Comparison of ENCODE assay signal across 8 cellular contexts in the genomic region with DNA sequence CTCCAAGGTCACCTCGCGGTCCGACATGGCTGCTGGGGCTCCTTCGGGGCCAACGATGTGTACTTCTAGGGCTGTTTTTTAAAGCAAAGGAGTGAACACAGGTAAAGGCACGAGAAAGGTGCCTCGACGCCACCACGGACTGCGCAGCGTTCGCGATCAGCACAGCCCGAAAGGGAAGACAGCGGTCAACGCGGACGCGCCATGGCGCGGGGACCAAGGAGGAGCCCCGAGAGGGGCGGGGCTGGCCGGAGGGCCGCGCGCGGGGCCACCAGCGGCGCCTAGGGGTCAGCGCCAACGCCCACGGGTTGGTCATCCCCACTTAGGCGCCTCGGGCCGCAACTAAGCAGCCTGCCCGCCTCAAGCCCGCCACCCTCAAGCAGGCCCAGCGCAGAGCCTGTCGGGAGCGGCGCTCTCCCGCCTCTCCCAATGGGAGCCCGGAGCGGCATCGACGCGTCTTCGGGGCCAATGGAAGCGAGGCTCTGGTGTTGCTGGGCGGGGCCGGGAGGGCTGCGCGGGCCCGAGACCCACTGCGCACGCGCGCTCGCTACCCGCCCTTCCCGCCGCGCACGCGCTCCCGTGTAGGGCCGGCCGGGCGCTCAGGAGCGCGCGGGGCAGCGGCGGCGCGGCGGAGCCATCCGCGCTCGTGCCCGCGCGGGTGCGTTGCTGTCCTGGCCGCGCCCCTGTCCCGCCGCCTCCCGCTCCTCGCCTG. TPM values are rescaled to one million over a fixed set of nuclear protein-coding genes. Genes with fewer than 3 reads are reported as not detected.
DNase-seq lines count a peak whose midpoint lies in the region; ATAC-seq and TF ChIP-seq lines count a peak whose summit lies in the region.

A gene with protein sequence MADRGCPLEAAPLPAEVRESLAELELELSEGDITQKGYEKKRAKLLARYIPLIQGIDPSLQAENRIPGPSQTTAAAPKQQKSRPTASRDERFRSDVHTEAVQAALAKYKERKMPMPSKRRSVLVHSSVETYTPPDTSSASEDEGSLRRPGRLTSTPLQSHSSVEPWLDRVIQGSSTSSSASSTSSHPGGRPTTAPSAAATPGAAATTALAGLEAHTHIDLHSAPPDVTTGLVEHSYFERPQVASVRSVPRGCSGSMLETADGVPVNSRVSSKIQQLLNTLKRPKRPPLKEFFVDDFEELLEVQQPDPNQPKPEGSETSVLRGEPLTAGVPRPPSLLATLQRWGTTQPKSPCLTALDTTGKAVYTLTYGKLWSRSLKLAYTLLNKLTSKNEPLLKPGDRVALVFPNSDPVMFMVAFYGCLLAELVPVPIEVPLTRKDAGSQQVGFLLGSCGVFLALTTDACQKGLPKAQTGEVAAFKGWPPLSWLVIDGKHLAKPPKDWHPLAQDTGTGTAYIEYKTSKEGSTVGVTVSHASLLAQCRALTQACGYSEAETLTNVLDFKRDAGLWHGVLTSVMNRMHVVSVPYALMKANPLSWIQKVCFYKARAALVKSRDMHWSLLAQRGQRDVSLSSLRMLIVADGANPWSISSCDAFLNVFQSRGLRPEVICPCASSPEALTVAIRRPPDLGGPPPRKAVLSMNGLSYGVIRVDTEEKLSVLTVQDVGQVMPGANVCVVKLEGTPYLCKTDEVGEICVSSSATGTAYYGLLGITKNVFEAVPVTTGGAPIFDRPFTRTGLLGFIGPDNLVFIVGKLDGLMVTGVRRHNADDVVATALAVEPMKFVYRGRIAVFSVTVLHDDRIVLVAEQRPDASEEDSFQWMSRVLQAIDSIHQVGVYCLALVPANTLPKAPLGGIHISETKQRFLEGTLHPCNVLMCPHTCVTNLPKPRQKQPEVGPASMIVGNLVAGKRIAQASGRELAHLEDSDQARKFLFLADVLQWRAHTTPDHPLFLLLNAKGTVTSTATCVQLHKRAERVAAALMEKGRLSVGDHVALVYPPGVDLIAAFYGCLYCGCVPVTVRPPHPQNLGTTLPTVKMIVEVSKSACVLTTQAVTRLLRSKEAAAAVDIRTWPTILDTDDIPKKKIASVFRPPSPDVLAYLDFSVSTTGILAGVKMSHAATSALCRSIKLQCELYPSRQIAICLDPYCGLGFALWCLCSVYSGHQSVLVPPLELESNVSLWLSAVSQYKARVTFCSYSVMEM (N-terminal part only) (plus strand): TSS at position 577 of the 709 bp plus-strand sequence. CDS start 241 bp downstream, outside the sequence.

- H3K36me3 ChIP-seq in rectal smooth muscle tissue (ENCODE audit: control insufficient read depth, insufficient read depth, low read length) (peaks cover 2% of the 10 kb centered on the region), vagina (no peaks in the 10 kb centered on the region)

- in situ Hi-C loops in astrocyte of the cerebellum (cut with HindIII; ENCODE audit: low sequenced_read_pairs): no loop called here

- no peaks in the 10 kb centered on the region for H3K27me3 ChIP-seq in rectal smooth muscle tissue (ENCODE audit: control insufficient read depth, insufficient read depth, low read length)
- H3K27me3 ChIP-seq in vagina: no peaks in the 10 kb centered on the region

- peak; percentile 25 to 60 for TF ChIP-seq POLR2A in vagina (IDR thresholded peaks at IDR 0.05)

- H3K4me1 ChIP-seq in rectal smooth muscle tissue (ENCODE audit: control insufficient read depth, insufficient read depth, low read length) (peaks cover 25% of the 10 kb centered on the region), vagina (peaks cover 66% of the 10 kb centered on the region)

- ATAC-seq in GM18517 (IDR thresholded peaks at IDR 0.05; ENCODE audit: unreplicated experiment) (peak; percentile 84), HG03039 (IDR thresholded peaks at IDR 0.05; ENCODE audit: unreplicated experiment) (peak; percentile 92)

- H3K27ac ChIP-seq in rectal smooth muscle tissue (ENCODE audit: low read depth, low read length): peak within 1 kb of the TSS; percentile 96
- peak within 1 kb of the TSS; percentile 94 for H3K27ac ChIP-seq in vagina

- TF ChIP-seq CTCF in astrocyte of the cerebellum (IDR thresholded peaks at IDR 0.05; ENCODE audit: low read depth, low read length, missing control alignments) (no peak), vagina (IDR thresholded peaks at IDR 0.05) (no peak)

- DNase-seq in NCI-H2081 (lab: John Stamatoyannopoulos, UW) (peak; percentile 92 to 93), T-helper 9 cell (peak; percentile 87), astrocyte of the cerebellum (ENCODE audit: low read depth) (peak; percentile 91), hepatic stellate cell (ENCODE audit: low spot score) (peak; percentile 100), vagina (ENCODE audit: extremely low spot score in 2 of 2) (peak in 1 of 2 donors; percentile 94)

- H3K9ac ChIP-seq in rectal smooth muscle tissue (ENCODE audit: low read length): peak within 1 kb of the TSS; percentile 88

- intact Hi-C loops in vagina (cut with DNase I): no loop called here

- no peaks in the 10 kb centered on the region for H3K9me3 ChIP-seq in vagina

- H3K4me3 ChIP-seq in astrocyte of the cerebellum (ENCODE audit: low read depth, low read length) (peak within 1 kb of the TSS; percentile 73), rectal smooth muscle tissue (ENCODE audit: low read length) (peak within 1 kb of the TSS; percentile 88), vagina (peak within 1 kb of the TSS; percentile 97 to 100)

RNA-seq across cellular contexts. Expression of the gene that starts here (rescaled TPM):
- total RNA-seq in vagina: 46.2 TPM
